1 cellular context compared by ENCODE assay signal in the genomic region with DNA sequence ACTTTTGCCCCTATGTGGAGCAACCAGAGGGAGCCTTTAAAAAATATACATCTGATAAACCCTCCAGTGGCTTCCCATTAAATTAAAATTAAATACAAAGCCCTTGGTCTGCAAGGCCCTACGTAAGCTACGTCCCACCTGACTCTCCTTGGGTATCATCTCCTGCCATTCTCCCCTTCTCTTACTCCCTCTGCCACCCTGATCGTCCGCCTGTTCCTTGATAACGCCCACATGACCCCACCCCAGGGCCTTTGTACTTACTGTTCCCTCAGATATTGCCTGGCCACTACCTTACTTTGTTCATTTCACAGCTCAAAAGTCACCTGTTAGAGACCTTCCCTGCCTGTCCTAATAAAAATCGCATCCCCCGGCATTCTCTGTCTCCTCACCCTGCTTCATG.
TF ChIP-seq lines count a peak whose summit lies in the region.

No MANE protein-coding gene starts in this region.

TF ChIP-seq in IMR-90, 13 proteins besides CTCF, POLR2A, EP300 and RAD21 (continued from another document):
- TF ChIP-seq, protein P1, sequence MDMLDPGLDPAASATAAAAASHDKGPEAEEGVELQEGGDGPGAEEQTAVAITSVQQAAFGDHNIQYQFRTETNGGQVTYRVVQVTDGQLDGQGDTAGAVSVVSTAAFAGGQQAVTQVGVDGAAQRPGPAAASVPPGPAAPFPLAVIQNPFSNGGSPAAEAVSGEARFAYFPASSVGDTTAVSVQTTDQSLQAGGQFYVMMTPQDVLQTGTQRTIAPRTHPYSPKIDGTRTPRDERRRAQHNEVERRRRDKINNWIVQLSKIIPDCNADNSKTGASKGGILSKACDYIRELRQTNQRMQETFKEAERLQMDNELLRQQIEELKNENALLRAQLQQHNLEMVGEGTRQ (IDR thresholded peaks at IDR 0.05; ENCODE audit: low read depth, low read length), result no peak
- TF ChIP-seq MAZ (IDR thresholded peaks at IDR 0.05; ENCODE audit: borderline replicate concordance, low read depth, low read length), result no peak
- no peak for TF ChIP-seq CEBPB (IDR thresholded peaks at IDR 0.05; ENCODE audit: low read depth, low read length)
- TF ChIP-seq, protein P2, sequence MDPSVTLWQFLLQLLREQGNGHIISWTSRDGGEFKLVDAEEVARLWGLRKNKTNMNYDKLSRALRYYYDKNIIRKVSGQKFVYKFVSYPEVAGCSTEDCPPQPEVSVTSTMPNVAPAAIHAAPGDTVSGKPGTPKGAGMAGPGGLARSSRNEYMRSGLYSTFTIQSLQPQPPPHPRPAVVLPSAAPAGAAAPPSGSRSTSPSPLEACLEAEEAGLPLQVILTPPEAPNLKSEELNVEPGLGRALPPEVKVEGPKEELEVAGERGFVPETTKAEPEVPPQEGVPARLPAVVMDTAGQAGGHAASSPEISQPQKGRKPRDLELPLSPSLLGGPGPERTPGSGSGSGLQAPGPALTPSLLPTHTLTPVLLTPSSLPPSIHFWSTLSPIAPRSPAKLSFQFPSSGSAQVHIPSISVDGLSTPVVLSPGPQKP (IDR thresholded peaks at IDR 0.05; ENCODE audit: borderline replicate concordance, low read depth, low read length), result no peak
- TF ChIP-seq CHD1 (IDR thresholded peaks at IDR 0.05; ENCODE audit: low read depth, low read length), result no peak
- TF ChIP-seq RCOR1 (IDR thresholded peaks at IDR 0.05; ENCODE audit: insufficient replicate concordance, low read length), result no peak
- TF ChIP-seq MAFK (IDR thresholded peaks at IDR 0.05; ENCODE audit: low read depth, low read length), result no peak
- no peak for TF ChIP-seq SMC3 (IDR thresholded peaks at IDR 0.05; ENCODE audit: low read depth, low read length)
- TF ChIP-seq BHLHE40 (IDR thresholded peaks at IDR 0.05; ENCODE audit: low read depth, low read length), result no peak
- no peak for TF ChIP-seq NFE2L2 (IDR thresholded peaks at IDR 0.05; ENCODE audit: low read depth, low read length)
